In the genomic region with DNA sequence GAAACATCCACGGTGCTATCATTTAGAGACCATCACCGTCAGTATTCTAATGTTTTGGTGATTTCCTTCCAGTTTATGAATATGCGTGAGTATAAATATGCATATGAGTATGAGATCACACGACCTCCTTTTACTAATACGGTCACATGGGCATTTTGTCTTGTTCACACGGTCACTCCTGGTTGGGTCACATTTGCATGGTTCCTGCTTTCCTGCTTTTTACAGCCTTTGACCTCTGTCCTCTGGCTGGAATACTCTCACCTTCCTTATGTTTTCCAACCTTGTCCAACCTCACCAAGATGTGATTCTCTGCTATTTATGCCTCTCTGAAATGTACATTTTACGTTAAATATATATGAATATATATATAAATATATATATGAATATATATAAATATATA, we compare ENCODE assay signal across 32 cellular contexts.
"Had no signal": no experiment of that assay in that cellular context is flagged by ENCODE, and none has a peak within 500 bp of the region (broad histone marks: within the 10 kb centered on the region; RNA-seq: fewer than 3 reads in every experiment).

No MANE protein-coding gene starts in this region.

- H3K9me3 ChIP-seq: Peyer's patch had no signal

- ATAC-seq: activated CD8-positive, alpha-beta memory T cell treated with anti-CD3 and anti-CD28 coated beads, Interleukin-2, amount 10 ng/mL, durations not matched to agents 7 days and 5 days; activated naive CD8-positive, alpha-beta T cell treated with anti-CD3 and anti-CD28 coated beads, Interleukin-2, amount 50 U/mL, for 24 hours; K562; PC-3 had no signal

- H3K4me3 ChIP-seq: K562, Peyer's patch had no signal

- DNase-seq: activated B cell treated with CpG ODN at 0.5 μM for 24 hours; activated CD4-positive, alpha-beta memory T cell treated with anti-CD3 and anti-CD28 coated beads, Interleukin-2, amount 10 ng/mL, durations not matched to agents 7 days and 5 days; activated CD4-positive, alpha-beta T cell treated with anti-CD3 and anti-CD28 coated beads for 1 hour; activated CD4-positive, alpha-beta T cell treated with anti-CD3 and anti-CD28 coated beads for 48 hours; activated CD8-positive, alpha-beta memory T cell treated with anti-CD3 and anti-CD28 coated beads for 24 hours; activated CD8-positive, alpha-beta memory T cell treated with anti-CD3 and anti-CD28 coated beads, Interleukin-2, amount 10 ng/mL, durations not matched to agents 7 days and 5 days; activated CD8-positive, alpha-beta memory T cell treated with anti-CD3 and anti-CD28 coated beads, Interleukin-2, amount 50 U/mL, for 48 hours; activated effector memory CD4-positive, alpha-beta T cell treated with Interleukin-2 at 50 U/mL for 16 hours; activated naive CD4-positive, alpha-beta T cell treated with anti-CD3 and anti-CD28 coated beads, Interleukin-2, amount 10 ng/mL, durations not matched to agents 7 days and 5 days; activated naive CD8-positive, alpha-beta T cell treated with anti-CD3 and anti-CD28 coated beads, Interleukin-2, amount 50 U/mL, for 24 hours; activated T-cell treated with anti-CD3 and anti-CD28 coated beads, Interleukin-2, amount 50 U/mL, for 48 hours; aorta; brain microvascular endothelial cell; central memory CD4-positive, alpha-beta T cell; NCI-H1092; NCI-H1436 treated with DMSO at 0.1 percent for 48 hours; NCI-H1694 treated with DMSO at 0.1 percent for 48 hours; NCI-H2029 treated with DMSO at 0.1 percent for 48 hours; NCI-H2107; NCI-H2171; NCI-H510A; NCI-H748 treated with DMSO at 0.1 percent for 48 hours; NK-92 treated with Interleukin-12 subunit alpha and Interleukin-12 subunit beta, amount 100 ng/mL, for 24 hours; PC-3; Right ventricle myocardium superior; SW 1271; T-helper 1 cell; T-helper 2 cell; T-helper 9 cell had no signal

- H3K27ac ChIP-seq: brain microvascular endothelial cell, Peyer's patch, VCaP had no signal

- FAIRE-seq: K562 had no signal

- H3K36me3 ChIP-seq: brain microvascular endothelial cell, Peyer's patch had no signal

- H3K27me3 ChIP-seq: brain microvascular endothelial cell, Peyer's patch had no signal
